Comparison of ENCODE assay signal across 24 cellular contexts in genomic region chr5:4083591-4084337, GRCh38.
"Had no signal": no experiment of that assay in that cellular context is flagged by ENCODE, and none has a peak within 500 bp of the region (broad histone marks: within the 10 kb centered on the region; RNA-seq: fewer than 3 reads in every experiment).

No MANE protein-coding gene starts in this region.

- DNase-seq: activated CD4-positive, alpha-beta memory T cell treated with anti-CD3 and anti-CD28 coated beads, Interleukin-2, amount 10 ng/mL, durations not matched to agents 7 days and 5 days; activated CD4-positive, alpha-beta T cell treated with anti-CD3 and anti-CD28 coated beads for 36 hours; activated CD4-positive, alpha-beta T cell treated with anti-CD3 and anti-CD28 coated beads, Interleukin-2, amount 50 U/mL, for 1 hour; activated gamma-delta T cell; activated naive CD4-positive, alpha-beta T cell treated with anti-CD3 and anti-CD28 coated beads for 36 hours; activated T-cell treated with anti-CD3 and anti-CD28 coated beads for 4 hours; activated T-cell treated with anti-CD3 and anti-CD28 coated beads, Interleukin-2, amount 50 U/mL, for 48 hours; central memory CD4-positive, alpha-beta T cell; Karpas-422; NCI-H146; NCI-H1930; NCI-H2171 treated with DMSO at 0.1 percent for 48 hours; NCI-H226; NCI-H526; NCI-H774; NK-92 treated with Interleukin-12 subunit alpha and Interleukin-12 subunit beta, amount 100 ng/mL, for 24 hours; Peyer's patch; SHP77 treated with DMSO at 0.1 percent for 48 hours; T-helper 17 cell; T-helper 9 cell had no signal

- H3K4me1 Mint-ChIP-seq: activated CD4-positive, alpha-beta memory T cell treated with anti-CD3 and anti-CD28 coated beads, Interleukin-2, amount 10 ng/mL, durations not matched to agents 7 days and 5 days; activated CD4-positive, alpha-beta T cell treated with anti-CD3 and anti-CD28 coated beads for 36 hours; activated T-helper 17 cell treated with anti-CD3 and anti-CD28 coated beads, Interleukin-2, amount 50 U/mL, for 72 hours; T-helper 17 cell had no signal

- H3K9me3 ChIP-seq: Peyer's patch had no signal

- H3K4me3 Mint-ChIP-seq: activated CD4-positive, alpha-beta memory T cell treated with anti-CD3 and anti-CD28 coated beads, Interleukin-2, amount 10 ng/mL, durations not matched to agents 7 days and 5 days; activated CD4-positive, alpha-beta T cell treated with anti-CD3 and anti-CD28 coated beads for 36 hours; activated naive CD4-positive, alpha-beta T cell treated with anti-CD3 and anti-CD28 coated beads for 36 hours; activated naive CD8-positive, alpha-beta T cell; activated T-helper 17 cell treated with anti-CD3 and anti-CD28 coated beads, Interleukin-2, amount 50 U/mL, for 72 hours; T-helper 17 cell had no signal

- H3K27ac ChIP-seq: VCaP had no signal

- H3K36me3 Mint-ChIP-seq: activated naive CD8-positive, alpha-beta T cell had no signal

- H3K4me3 ChIP-seq: K562, Peyer's patch had no signal

- H3K36me3 ChIP-seq: Peyer's patch had no signal

- ATAC-seq: activated CD4-positive, alpha-beta T cell treated with anti-CD3 and anti-CD28 coated beads for 36 hours; activated T-helper 17 cell treated with anti-CD3 and anti-CD28 coated beads, Interleukin-2, amount 50 U/mL, for 72 hours; K562; T-helper 17 cell had no signal

- H3K27ac Mint-ChIP-seq: activated CD4-positive, alpha-beta memory T cell treated with anti-CD3 and anti-CD28 coated beads, Interleukin-2, amount 10 ng/mL, durations not matched to agents 7 days and 5 days; activated CD4-positive, alpha-beta T cell treated with anti-CD3 and anti-CD28 coated beads for 36 hours; activated naive CD4-positive, alpha-beta T cell treated with anti-CD3 and anti-CD28 coated beads for 36 hours; activated naive CD8-positive, alpha-beta T cell; activated T-helper 17 cell treated with anti-CD3 and anti-CD28 coated beads, Interleukin-2, amount 50 U/mL, for 72 hours; T-helper 17 cell had no signal

- H3K27me3 ChIP-seq: Peyer's patch had no signal

- FAIRE-seq: K562 had no signal

- H3K27me3 Mint-ChIP-seq: activated CD4-positive, alpha-beta memory T cell treated with anti-CD3 and anti-CD28 coated beads, Interleukin-2, amount 10 ng/mL, durations not matched to agents 7 days and 5 days; activated CD4-positive, alpha-beta T cell treated with anti-CD3 and anti-CD28 coated beads for 36 hours; activated naive CD8-positive, alpha-beta T cell; activated T-helper 17 cell treated with anti-CD3 and anti-CD28 coated beads, Interleukin-2, amount 50 U/mL, for 72 hours; T-helper 17 cell had no signal
